ENCODE assay signal across 25 cellular contexts in the genomic region with DNA sequence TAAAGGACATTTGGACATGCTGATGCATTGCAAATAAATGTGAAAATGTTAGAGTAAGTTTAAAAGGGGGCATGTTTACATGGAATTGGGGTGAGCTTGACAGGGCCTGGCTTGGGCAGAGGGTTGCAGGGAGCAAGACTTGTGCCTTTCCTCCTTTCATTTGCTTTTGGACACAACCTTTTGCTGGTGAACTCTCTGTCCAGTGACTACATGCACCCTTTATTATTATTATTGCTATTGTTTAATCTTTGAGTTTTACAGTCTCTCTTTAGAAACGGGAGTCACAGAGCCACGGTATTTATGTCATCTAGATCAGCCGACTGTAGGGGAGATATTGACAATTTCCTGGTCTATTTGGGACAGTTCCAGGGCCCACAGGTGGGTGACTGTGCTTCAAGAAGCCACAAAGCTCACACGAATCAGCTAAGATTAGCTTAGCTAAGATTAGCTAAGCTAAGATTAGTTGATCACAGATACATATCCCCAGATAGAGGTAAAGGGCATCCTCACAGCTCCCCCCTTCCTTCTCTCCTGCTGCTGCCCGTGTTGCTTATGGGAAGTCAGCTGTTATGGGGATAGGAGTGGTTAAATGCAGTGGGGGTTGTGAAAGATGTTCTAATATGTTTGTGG. TPM values are rescaled to one million over a fixed set of nuclear protein-coding genes. Genes with fewer than 3 reads are reported as not detected.
"Had no signal": no experiment of that assay in that cellular context is flagged by ENCODE, and none has a peak within 500 bp of the region (broad histone marks: within the 10 kb centered on the region; RNA-seq: fewer than 3 reads in every experiment).

No MANE protein-coding gene starts in this region.

- H3K4me3 ChIP-seq: body of pancreas, cardiac muscle cell, spleen, testis had no signal

- H3K27me3 ChIP-seq: body of pancreas, cardiac muscle cell, foreskin keratinocyte, testis had no signal

- H3K9me3 ChIP-seq: body of pancreas, spleen, testis had no signal

- DNase-seq: activated CD4-positive, alpha-beta memory T cell treated with anti-CD3 and anti-CD28 coated beads, Interleukin-2, amount 10 ng/mL, durations not matched to agents 7 days and 5 days; activated CD4-positive, alpha-beta T cell treated with anti-CD3 and anti-CD28 coated beads, Interleukin-2, amount 10 ng/mL, durations not matched to agents 24 days and 14 days; activated CD4-positive, CD25-positive, alpha-beta regulatory T cell; activated effector memory CD4-positive, alpha-beta T cell treated with anti-CD3 and anti-CD28 coated beads, Interleukin-2, amount 50 U/mL, for 16 hours; activated naive CD4-positive, alpha-beta T cell treated with anti-CD3 and anti-CD28 coated beads, Interleukin-2, amount 50 U/mL, for 16 hours; activated naive CD8-positive, alpha-beta T cell treated with anti-CD3 and anti-CD28 coated beads, Interleukin-2, amount 50 U/mL, for 24 hours; activated T-cell treated with anti-CD3 and anti-CD28 coated beads for 4 hours; body of pancreas; effector CD4-positive, alpha-beta T cell; foreskin keratinocyte; immature natural killer cell; kidney glomerular epithelial cell; left ventricle myocardium superior; mammary epithelial cell; midbrain; retina; spleen; stimulated activated CD4-positive, alpha-beta T cell treated with anti-CD3 and anti-CD28 coated beads, Interleukin-4, amount 100 ng/mL, for 1 hour; stimulated activated naive CD4-positive, alpha-beta T cell; T-helper 17 cell; testis had no signal

- H3K4me3 Mint-ChIP-seq: activated CD4-positive, alpha-beta memory T cell treated with anti-CD3 and anti-CD28 coated beads, Interleukin-2, amount 10 ng/mL, durations not matched to agents 7 days and 5 days; activated CD4-positive, alpha-beta T cell treated with anti-CD3 and anti-CD28 coated beads, Interleukin-2, amount 10 ng/mL, durations not matched to agents 24 days and 14 days; activated naive CD8-positive, alpha-beta T cell treated with anti-CD3 and anti-CD28 coated beads, Interleukin-2, amount 50 U/mL, for 24 hours; immature natural killer cell; natural killer cell treated with Interleukin-12 subunit alpha and Interleukin-12 subunit beta and Interleukin-15 and Interleukin-18, amount 100 ng/mL, for 72 hours; T-helper 17 cell had no signal

- H3K27me3 Mint-ChIP-seq: activated CD4-positive, alpha-beta T cell treated with anti-CD3 and anti-CD28 coated beads, Interleukin-2, amount 10 ng/mL, durations not matched to agents 24 days and 14 days; activated naive CD8-positive, alpha-beta T cell treated with anti-CD3 and anti-CD28 coated beads, Interleukin-2, amount 50 U/mL, for 24 hours; progenitor cell of endocrine pancreas had no signal

- H3K9me3 Mint-ChIP-seq: activated CD4-positive, alpha-beta memory T cell treated with anti-CD3 and anti-CD28 coated beads, Interleukin-2, amount 10 ng/mL, durations not matched to agents 7 days and 5 days; activated CD4-positive, alpha-beta T cell treated with anti-CD3 and anti-CD28 coated beads, Interleukin-2, amount 10 ng/mL, durations not matched to agents 24 days and 14 days; activated naive CD8-positive, alpha-beta T cell treated with anti-CD3 and anti-CD28 coated beads, Interleukin-2, amount 50 U/mL, for 24 hours; immature natural killer cell; natural killer cell treated with Interleukin-12 subunit alpha and Interleukin-12 subunit beta and Interleukin-15 and Interleukin-18, amount 100 ng/mL, for 72 hours; type B pancreatic cell had no signal

- H3K27ac ChIP-seq: body of pancreas, cardiac muscle cell, foreskin keratinocyte, spleen, testis had no signal

- H3K27ac Mint-ChIP-seq: activated CD4-positive, alpha-beta memory T cell treated with anti-CD3 and anti-CD28 coated beads, Interleukin-2, amount 10 ng/mL, durations not matched to agents 7 days and 5 days; activated CD4-positive, alpha-beta T cell treated with anti-CD3 and anti-CD28 coated beads, Interleukin-2, amount 10 ng/mL, durations not matched to agents 24 days and 14 days; activated naive CD8-positive, alpha-beta T cell treated with anti-CD3 and anti-CD28 coated beads, Interleukin-2, amount 50 U/mL, for 24 hours; immature natural killer cell; natural killer cell treated with Interleukin-12 subunit alpha and Interleukin-12 subunit beta and Interleukin-15 and Interleukin-18, amount 100 ng/mL, for 72 hours; progenitor cell of endocrine pancreas; T-helper 17 cell; type B pancreatic cell had no signal

- H3K36me3 Mint-ChIP-seq: immature natural killer cell; natural killer cell treated with Interleukin-12 subunit alpha and Interleukin-12 subunit beta and Interleukin-15 and Interleukin-18, amount 100 ng/mL, for 72 hours; type B pancreatic cell had no signal

- ATAC-seq: activated naive CD8-positive, alpha-beta T cell treated with anti-CD3 and anti-CD28 coated beads, Interleukin-2, amount 50 U/mL, for 24 hours; body of pancreas; foreskin keratinocyte; left ventricle myocardium superior; natural killer cell treated with Interleukin-12 subunit alpha and Interleukin-12 subunit beta and Interleukin-15 and Interleukin-18, amount 100 ng/mL, for 72 hours; T-helper 17 cell had no signal

- H3K4me1 ChIP-seq: testis had no signal

- H3K36me3 ChIP-seq: cardiac muscle cell, spleen had no signal

RNA-seq across cellular contexts. Expression of a gene that starts 28.9 kb away (rescaled TPM):
- total RNA-seq: T-helper 17 cell had no signal
- polyA plus RNA-seq: immature natural killer cell had no signal
